8 cellular contexts compared by ENCODE assay signal in genomic region chr1:235954306-235955283, GRCh38.
DNase-seq lines count a peak whose midpoint lies in the region; ATAC-seq and TF ChIP-seq lines count a peak whose summit lies in the region.

No MANE protein-coding gene starts in this region.

- H3K27me3 ChIP-seq in Karpas-422 (ENCODE audit: low read length), result no peaks in the 10 kb centered on the region
- H3K27me3 ChIP-seq in prostate gland (replicated peaks; ENCODE audit: insufficient read depth), result no peaks in the 10 kb centered on the region

- H3K9me3 ChIP-seq in Karpas-422 (ENCODE audit: low read length) (no peaks in the 10 kb centered on the region), prostate gland (no peaks in the 10 kb centered on the region)

- peak overlapping the region; percentile 45 for H3K4me2 ChIP-seq in Karpas-422 (ENCODE audit: low read depth, low read length, poor library complexity, severe bottlenecking)

- H3K9me3 Mint-ChIP-seq in activated CD8-positive, alpha-beta T cell treated with anti-CD3 and anti-CD28 coated beads for 36 hours, result no peaks in the 10 kb centered on the region

- H3K27ac Mint-ChIP-seq in activated CD8-positive, alpha-beta T cell treated with anti-CD3 and anti-CD28 coated beads for 36 hours, result peak overlapping the region; percentile 26

- intact Hi-C loops in activated CD8-positive, alpha-beta T cell treated with anti-CD3 and anti-CD28 coated beads for 36 hours (cut with micrococcal nuclease), result loop anchor here (5.0 kb wide), 1 partner anchor 37 kb away; no protein-coding TSS in a partner anchor
- intact Hi-C loops in left ventricle myocardium superior (cut with micrococcal nuclease) (no loop called here), prostate gland (cut with DNase I) (no loop called here)

- H4K20me1 ChIP-seq in Karpas-422 (ENCODE audit: insufficient read depth, low read depth, low read length), result no peaks in the 10 kb centered on the region

- H3K4me3 ChIP-seq in Karpas-422 (ENCODE audit: low read length) (no peak overlapping the region), prostate gland (no peak overlapping the region)

- H3K4me1 ChIP-seq in Karpas-422 (ENCODE audit: low read length) (peaks cover 23% of the 10 kb centered on the region), prostate gland (replicated peaks) (no peaks in the 10 kb centered on the region)

- H3K27me3 Mint-ChIP-seq in activated CD8-positive, alpha-beta T cell treated with anti-CD3 and anti-CD28 coated beads for 36 hours, result no peaks in the 10 kb centered on the region

- H3K79me2 ChIP-seq in Karpas-422 (ENCODE audit: low read length), result no peaks in the 10 kb centered on the region

- H3K9me2 ChIP-seq in Karpas-422 (replicated peaks; ENCODE audit: insufficient read depth, low read length), result no peaks in the 10 kb centered on the region

- H3K4me1 Mint-ChIP-seq in activated CD8-positive, alpha-beta T cell treated with anti-CD3 and anti-CD28 coated beads for 36 hours (ENCODE audit: low read depth), result peaks cover 52% of the 10 kb centered on the region

- CTCF ChIA-PET in activated CD8-positive, alpha-beta T cell treated with anti-CD3 and anti-CD28 coated beads for 36 hours (lab: Charles Lee), result interaction anchor here (0.7 to 6.9 kb wide), 10 partner anchors 11 to 108 kb away, joined by 3 to 48 read pairs (median 4); no protein-coding TSS in a partner anchor

- POLR2A ChIA-PET in activated CD8-positive, alpha-beta T cell treated with anti-CD3 and anti-CD28 coated beads for 36 hours (lab: Charles Lee), result interaction anchor here (0.5 to 2.4 kb wide), 6 partner anchors 17 to 1709 kb away, joined by 3 to 6 read pairs (median 4); partner anchors contain the start of gene LYST

- no peak overlapping the region for H2AFZ ChIP-seq in Karpas-422 (ENCODE audit: low read length)

- DNase-seq in Karpas-422 (peak; percentile 89), left ventricle myocardium superior (peak; percentile 55), prostate gland (ENCODE audit: low spot score) (no peak), middle frontal gyrus (ENCODE audit: extremely low spot score, low spot score) (no peak), COR-L47 (lab: John Stamatoyannopoulos, UW) (no peak)
- peak; percentile 80 for DNase-seq in activated CD8-positive, alpha-beta T cell treated with anti-CD3 and anti-CD28 coated beads for 36 hours

- H3K36me3 Mint-ChIP-seq in activated CD8-positive, alpha-beta T cell treated with anti-CD3 and anti-CD28 coated beads for 36 hours (ENCODE audit: low read depth), result no peaks in the 10 kb centered on the region

- H3K4me3 Mint-ChIP-seq in activated CD8-positive, alpha-beta T cell treated with anti-CD3 and anti-CD28 coated beads for 36 hours, result no peak overlapping the region

- ATAC-seq in GM21717 (IDR thresholded peaks at IDR 0.05; ENCODE audit: unreplicated experiment) (peak; percentile 95), left ventricle myocardium superior (peak; percentile 57)
- peak; percentile 82 for ATAC-seq in activated CD8-positive, alpha-beta T cell treated with anti-CD3 and anti-CD28 coated beads for 36 hours

- H3K27ac ChIP-seq in Karpas-422 (ENCODE audit: low read length), result no peak overlapping the region
- no peak overlapping the region for H3K27ac ChIP-seq in prostate gland

- WGBS in prostate gland, result 76% methylated on average over 11 of the region's 11 CpGs

- no peak for TF ChIP-seq POLR2A in prostate gland (IDR thresholded peaks at IDR 0.05)

- H3K36me3 ChIP-seq in Karpas-422 (ENCODE audit: insufficient read depth, low read length), result no peaks in the 10 kb centered on the region
- H3K36me3 ChIP-seq in prostate gland, result no peaks in the 10 kb centered on the region

- no peak overlapping the region for H3K9ac ChIP-seq in Karpas-422 (ENCODE audit: low read length)

- TF ChIP-seq CTCF in GM12873 (IDR thresholded peaks at IDR 0.05; ENCODE audit: insufficient read depth, low read depth, low read length, missing control alignments) (peak; percentile 53), prostate gland (IDR thresholded peaks at IDR 0.05) (no peak)
- no peak for TF ChIP-seq CTCF in activated CD8-positive, alpha-beta T cell treated with anti-CD3 and anti-CD28 coated beads for 36 hours (IDR thresholded peaks at IDR 0.05)

Comparison
In these comparisons a context has a peak if more than half of its experiments do, and no peak if none do; other contexts are left out.
1. DNase-seq: peak in Karpas-422 (single experiment), activated CD8-positive, alpha-beta T cell treated with anti-CD3 and anti-CD28 coated beads for 36 hours (single experiment) and left ventricle myocardium superior (single experiment); none in prostate gland (single experiment), middle frontal gyrus (single experiment) and COR-L47 (single experiment).
2. Peak in every context shown above with its lines, with median percentiles within 50 percentile points of each other: ATAC-seq.